In the genomic region with DNA sequence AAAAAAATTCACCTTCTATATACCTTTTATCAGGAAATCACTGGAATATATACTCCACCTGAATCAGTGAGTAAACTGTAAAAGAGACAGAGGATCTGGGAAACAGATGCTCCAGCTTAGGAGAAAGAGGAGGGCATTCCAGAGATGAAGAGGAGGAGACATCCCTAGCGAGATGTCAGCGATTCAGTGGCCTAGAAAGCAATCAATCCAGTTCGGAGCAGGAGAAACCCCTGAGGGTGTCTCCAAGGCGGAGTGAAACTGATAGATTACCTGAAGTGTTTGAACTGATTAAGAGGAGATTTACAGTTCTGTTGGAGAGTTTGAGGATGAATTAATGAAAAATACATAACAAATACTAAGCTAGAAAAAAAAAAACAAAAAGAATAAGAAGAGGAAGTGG, we compare ENCODE assay signal across 23 cellular contexts. TPM values are rescaled to one million over a fixed set of nuclear protein-coding genes. Genes with fewer than 3 reads are reported as not detected.
DNase-seq lines count a peak whose midpoint lies in the region; ATAC-seq, FAIRE-seq and TF ChIP-seq lines count a peak whose summit lies in the region.
"Had no signal": no experiment of that assay in that cellular context is flagged by ENCODE, and none has a peak within 500 bp of the region (broad histone marks: within the 10 kb centered on the region; RNA-seq: fewer than 3 reads in every experiment).

No MANE protein-coding gene starts in this region.

- H3K56ac ChIP-seq in IMR-90 (ENCODE audit: extremely low read depth, insufficient read depth, low read length) = no peak overlapping the region
- no peak overlapping the region for H3K56ac ChIP-seq in H1 (replicated peaks; ENCODE audit: insufficient read length, low read depth, low read length)

- H2AFZ ChIP-seq in IMR-90 (replicated peaks; ENCODE audit: low read length, poor library complexity) (no peak overlapping the region), H1 (ENCODE audit: low read length) (no peak overlapping the region), neuronal stem cell (ENCODE audit: low read length) (no peak overlapping the region)

- H3K9me1 ChIP-seq in IMR-90 (ENCODE audit: insufficient read depth, low read length) = no peaks in the 10 kb centered on the region

- H3K4ac ChIP-seq in IMR-90 (ENCODE audit: low read depth, low read length) (no peak overlapping the region), H1 (replicated peaks; ENCODE audit: insufficient read length, low read depth, low read length) (no peak overlapping the region), neuronal stem cell (ENCODE audit: low read length) (no peak overlapping the region)

- H3K36me3 ChIP-seq in IMR-90 (ENCODE audit: control insufficient read depth, insufficient read depth, low read length) (no peaks in the 10 kb centered on the region), H1 (ENCODE audit: control insufficient read depth in 2 of 4, insufficient read depth in 4 of 4, low read length in 3 of 4) (no peaks in the 10 kb centered on the region), neuronal stem cell (replicated peaks in 1 of 2; ENCODE audit: control insufficient read depth in 2 of 2, insufficient read depth in 2 of 2, low read length in 2 of 2) (peaks cover 0 to 3% of the 10 kb centered on the region in 2 donors), ascending aorta (no peaks in the 10 kb centered on the region)
- H3K36me3 ChIP-seq: pancreas, right atrium auricular region, upper lobe of right lung had no signal

- no peak for TF ChIP-seq POLR2A in IMR-90 (IDR thresholded peaks at IDR 0.05; ENCODE audit: low read depth, low read length)
- TF ChIP-seq POLR2A in H1 (IDR thresholded peaks at IDR 0.05; ENCODE audit: control extremely low read depth in 1 of 2, low read depth in 2 of 2, low read length in 2 of 2) = no peak

- no peak overlapping the region; the same call in 2 of the 3 replicates for H2BK15ac ChIP-seq in IMR-90 (ENCODE audit: low read depth, low read length)
- H2BK15ac ChIP-seq in H1 (ENCODE audit: low read length) = no peak overlapping the region
- H2BK15ac ChIP-seq in neuronal stem cell (ENCODE audit: low read length) = no peak overlapping the region

- H3K9ac ChIP-seq in IMR-90 (ENCODE audit: low read depth, low read length) = no peak overlapping the region
- no peak overlapping the region for H3K9ac ChIP-seq in H1 (replicated peaks in 1 of 4; ENCODE audit: extremely low read depth in 1 of 4, low read depth in 3 of 4, low read length in 3 of 4)
- no peak overlapping the region for H3K9ac ChIP-seq in neuronal stem cell (ENCODE audit: low read depth, low read length, poor library complexity)
- H3K9ac ChIP-seq: BLaER1 had no signal

- no peak overlapping the region for H3K4me3 Mint-ChIP-seq in activated T-cell treated with anti-CD3 and anti-CD28 coated beads, Interleukin-2, amount 50 U/mL, for 24 hours
- H3K4me3 Mint-ChIP-seq: activated CD8-positive, alpha-beta T cell treated with anti-CD3 and anti-CD28 coated beads for 36 hours; nephron had no signal

- TF ChIP-seq EP300 in H1 (IDR thresholded peaks at IDR 0.05; ENCODE audit: borderline replicate concordance in 1 of 2, low read depth in 2 of 2, low read length in 2 of 2) = no peak

- no peaks in the 10 kb centered on the region for H3K9me3 Mint-ChIP-seq in activated T-cell treated with anti-CD3 and anti-CD28 coated beads, Interleukin-2, amount 50 U/mL, for 24 hours
- H3K9me3 Mint-ChIP-seq: activated CD8-positive, alpha-beta T cell treated with anti-CD3 and anti-CD28 coated beads for 36 hours had no signal

- H2BK20ac ChIP-seq in IMR-90 (ENCODE audit: low read depth, low read length) (no peak overlapping the region), H1 (ENCODE audit: low read length) (no peak overlapping the region)

- TF ChIP-seq CTCF in IMR-90 (conservative IDR thresholded peaks at IDR 0.05; ENCODE audit: low read depth, low read length) (no peak), H1 (IDR thresholded peaks at IDR 0.05; ENCODE audit: control extremely low read depth in 1 of 3, insufficient read depth in 1 of 3, low read depth in 1 of 3, low read length in 3 of 3) (no peak), ascending aorta (IDR thresholded peaks at IDR 0.05) (no peak)

- peaks cover 19% of the 10 kb centered on the region for H3K36me3 Mint-ChIP-seq in activated T-cell treated with anti-CD3 and anti-CD28 coated beads, Interleukin-2, amount 50 U/mL, for 24 hours (ENCODE audit: low read depth)

- H3K4me3 ChIP-seq in IMR-90 (ENCODE audit: insufficient read depth, low read depth, low read length) (no peak overlapping the region), H1 (ENCODE audit: extremely low read depth in 1 of 4, insufficient read depth in 2 of 4, low read depth in 3 of 4, low read length in 4 of 4) (no peak overlapping the region), neuronal stem cell (ENCODE audit: low read length in 2 of 2) (no peak overlapping the region), ascending aorta (no peak overlapping the region)
- H3K4me3 ChIP-seq: BLaER1, pancreas, right atrium auricular region, smooth muscle cell, upper lobe of right lung had no signal

- intact Hi-C loops in IMR-90 (cut with micrococcal nuclease) = no loop called here
- intact Hi-C loops in ascending aorta (cut with DNase I) = no loop called here

- H2BK120ac ChIP-seq in IMR-90 (ENCODE audit: low read depth, low read length) = no peak overlapping the region
- no peak overlapping the region for H2BK120ac ChIP-seq in H1 (replicated peaks; ENCODE audit: low read depth, low read length)
- no peak overlapping the region for H2BK120ac ChIP-seq in neuronal stem cell (ENCODE audit: low read depth, low read length)

- no peak overlapping the region for H2BK12ac ChIP-seq in H1 (ENCODE audit: low read depth, low read length)
- H2BK12ac ChIP-seq in neuronal stem cell (ENCODE audit: low read length) = no peak overlapping the region

- H4K8ac ChIP-seq in IMR-90 (ENCODE audit: low read depth in 2 of 2, low read length in 2 of 2) (no peak overlapping the region), H1 (ENCODE audit: extremely low read depth, insufficient read depth, low read length) (no peak overlapping the region), neuronal stem cell (ENCODE audit: low read depth, low read length) (no peak overlapping the region)

- H3K27me3 ChIP-seq in IMR-90 (ENCODE audit: control insufficient read depth, insufficient read depth, low read length) (no peaks in the 10 kb centered on the region), H1 (replicated peaks in 1 of 4; ENCODE audit: control insufficient read depth in 3 of 4, extremely low read depth in 1 of 4, insufficient read depth in 3 of 4, low read length in 3 of 4) (no peaks in the 10 kb centered on the region), neuronal stem cell (ENCODE audit: control insufficient read depth in 3 of 3, insufficient read depth in 3 of 3, low read depth in 1 of 3, low read length in 3 of 3) (no peaks in the 10 kb centered on the region), ascending aorta (no peaks in the 10 kb centered on the region)
- H3K27me3 ChIP-seq: BLaER1, pancreas, right atrium auricular region, upper lobe of right lung had no signal

- H2AK5ac ChIP-seq in IMR-90 (ENCODE audit: low read depth, low read length) = peak overlapping the region; percentile 50; the same call in 1 of the 2 replicates
- H2AK5ac ChIP-seq in H1 (ENCODE audit: low read depth, low read length) = no peak overlapping the region
- H2AK5ac ChIP-seq in neuronal stem cell (ENCODE audit: low read depth, low read length) = no peak overlapping the region

- no peak for DNase-seq in activated T-cell treated with anti-CD3 and anti-CD28 coated beads, Interleukin-2, amount 50 U/mL, for 24 hours
- no peak for DNase-seq in activated T-cell treated with anti-CD3 and anti-CD28 coated beads, Interleukin-2, amount 50 U/mL, for 48 hours
- DNase-seq in IMR-90 (no peak), H1 (ENCODE audit: low read depth in 1 of 2, low spot score in 2 of 2) (no peak), retina (peak; percentile 15), HUDEP-2 (lab: John Stamatoyannopoulos, UW; ENCODE audit: unreplicated experiment in 76 of 76) (no peak), neuronal stem cell (ENCODE audit: low spot score) (no peak), ascending aorta (ENCODE audit: low spot score in 2 of 2) (no peak)
- DNase-seq: activated CD8-positive, alpha-beta T cell treated with anti-CD3 and anti-CD28 coated beads for 36 hours; amniotic stem cell; DND-41; effector CD8-positive, alpha-beta T cell; NCI-H1436 treated with DMSO at 0.1 percent for 48 hours; NCI-H524 treated with DMSO at 0.1 percent for 48 hours; pancreas; upper lobe of right lung had no signal

- no CpG with 5 or more reads among the region's 4 CpGs for WGBS in IMR-90 (ENCODE audit: extremely low coverage in 2 of 2, insufficient read length in 1 of 2), 2 experiments
- 82% methylated on average over 4 of the region's 4 CpGs; no CpG with 5 or more reads in 1 of the 2 experiments for WGBS in H1 (ENCODE audit: extremely low coverage in 1 of 2, insufficient coverage in 1 of 2, insufficient read length in 1 of 2, insufficient replicate concordance in 2 of 2, low coverage in 1 of 2, low lambda C conversion rate in 2 of 2, missing lambda C conversion rate in 1 of 2), 2 experiments
- no CpG with 5 or more reads among the region's 4 CpGs for WGBS in neuronal stem cell (ENCODE audit: extremely low coverage in 2 of 2, insufficient read length in 2 of 2, insufficient replicate concordance in 1 of 2), 2 donors

- H3K27ac ChIP-seq in IMR-90 (ENCODE audit: insufficient read depth, low read length) = no peak overlapping the region
- H3K27ac ChIP-seq in H1 (ENCODE audit: low read depth, low read length) = no peak overlapping the region
- H3K27ac ChIP-seq in neuronal stem cell (replicated peaks; ENCODE audit: low read length) = no peak overlapping the region
- H3K27ac ChIP-seq in ascending aorta = no peak overlapping the region
- H3K27ac ChIP-seq: BLaER1, epithelial cell of prostate, pancreas, right atrium auricular region, upper lobe of right lung had no signal

- H3K79me1 ChIP-seq in IMR-90 (ENCODE audit: low read depth in 1 of 2, low read length in 2 of 2) = no peaks in the 10 kb centered on the region; a peak in 1 of 4 replicates
- H3K79me1 ChIP-seq in H1 (ENCODE audit: low read depth, low read length) = no peaks in the 10 kb centered on the region
- H3K79me1 ChIP-seq in neuronal stem cell (ENCODE audit: low read depth, low read length) = no peaks in the 10 kb centered on the region

- peaks cover 2% of the 10 kb centered on the region for H3K4me1 ChIP-seq in IMR-90 (ENCODE audit: control insufficient read depth, insufficient read depth, low read length)
- H3K4me1 ChIP-seq in H1 (replicated peaks in 1 of 4; ENCODE audit: control insufficient read depth in 3 of 4, insufficient read depth in 4 of 4, low read length in 3 of 4) = 0 out of 7 replicates have a peak, but pooled peaks cover 0 to 4% (median 0%) of the 10 kb centered on the region in 4 experiments
- no peaks in the 10 kb centered on the region for H3K4me1 ChIP-seq in neuronal stem cell (ENCODE audit: control insufficient read depth in 2 of 2, insufficient read depth in 1 of 2, low read depth in 1 of 2, low read length in 2 of 2)
- H3K4me1 ChIP-seq in ascending aorta = peaks cover 4 to 15% of the 10 kb centered on the region in 2 donors

- peak overlapping the region; percentile 61 for H3K27ac Mint-ChIP-seq in activated T-cell treated with anti-CD3 and anti-CD28 coated beads, Interleukin-2, amount 50 U/mL, for 24 hours
- H3K27ac Mint-ChIP-seq: activated CD8-positive, alpha-beta T cell treated with anti-CD3 and anti-CD28 coated beads for 36 hours had no signal

- POLR2A ChIA-PET in IMR-90 (lab: Charles Lee; ENCODE audit: unreplicated experiment) = no interaction called here
- POLR2A ChIA-PET in H1 (lab: Charles Lee; ENCODE audit: partially characterized antibody) = interaction anchor here (1.8 kb wide), 1 partner anchor 24 kb away, joined by 5 read pairs; a partner anchor contains a TSS

- H3K23ac ChIP-seq in IMR-90 (ENCODE audit: low read depth, low read length) (no peak overlapping the region), H1 (ENCODE audit: insufficient read length) (peak overlapping the region; percentile 92), neuronal stem cell (ENCODE audit: low read depth, low read length, poor library complexity) (no peak overlapping the region)

- H3K9me3 ChIP-seq in IMR-90 (ENCODE audit: control insufficient read depth, insufficient read depth, low read length) (no peaks in the 10 kb centered on the region), H1 (ENCODE audit: insufficient read depth in 2 of 2, low read depth in 1 of 2, low read length in 1 of 2) (no peaks in the 10 kb centered on the region), neuronal stem cell (replicated peaks in 1 of 2; ENCODE audit: control insufficient read depth in 2 of 2, insufficient read depth in 1 of 2, low read depth in 1 of 2, low read length in 2 of 2) (no peaks in the 10 kb centered on the region), ascending aorta (no peaks in the 10 kb centered on the region)
- H3K9me3 ChIP-seq: BLaER1, pancreas, right atrium auricular region, upper lobe of right lung had no signal

- in situ Hi-C loops in IMR-90 (cut with MboI; ENCODE audit: low sequenced_read_pairs) = no loop called here

- no peaks in the 10 kb centered on the region for H3K23me2 ChIP-seq in H1 (ENCODE audit: low read depth, low read length)

- H2BK5ac ChIP-seq in IMR-90 (ENCODE audit: low read depth, low read length, poor library complexity, severe bottlenecking) (no peak overlapping the region), H1 (ENCODE audit: low read depth, low read length) (no peak overlapping the region), neuronal stem cell (ENCODE audit: low read length) (no peak overlapping the region)

- no peaks in the 10 kb centered on the region for H3K27me3 Mint-ChIP-seq in activated T-cell treated with anti-CD3 and anti-CD28 coated beads, Interleukin-2, amount 50 U/mL, for 24 hours
- H3K27me3 Mint-ChIP-seq: activated CD8-positive, alpha-beta T cell treated with anti-CD3 and anti-CD28 coated beads for 36 hours had no signal

- H4K91ac ChIP-seq in IMR-90 (ENCODE audit: insufficient read depth, low read depth, low read length) (no peak overlapping the region), H1 (replicated peaks; ENCODE audit: insufficient read length, low read length) (no peak overlapping the region), neuronal stem cell (ENCODE audit: low read depth, low read length, poor library complexity) (no peak overlapping the region)

- ATAC-seq in IMR-90 (ENCODE audit: low read depth) = no peak
- ATAC-seq: activated CD8-positive, alpha-beta T cell treated with anti-CD3 and anti-CD28 coated beads for 36 hours; pancreas; upper lobe of right lung had no signal

- no peak for TF ChIP-seq RAD21 in IMR-90 (IDR thresholded peaks at IDR 0.05; ENCODE audit: low read length)
- TF ChIP-seq RAD21 in H1 (IDR thresholded peaks at IDR 0.05 in 1 of 2, conservative IDR thresholded peaks at IDR 0.05 in 1 of 2; ENCODE audit: low read depth in 2 of 2, low read length in 2 of 2) = no peak

- H3K14ac ChIP-seq in IMR-90 (replicated peaks; ENCODE audit: low read depth, low read length) = no peak overlapping the region
- H3K14ac ChIP-seq in H1 (ENCODE audit: insufficient read length) = no peak overlapping the region
- H3K14ac ChIP-seq in neuronal stem cell (ENCODE audit: low read length) = no peak overlapping the region

- dilution Hi-C loops in IMR-90 (cut with HindIII; ENCODE audit: low sequenced_read_pairs, unreplicated experiment) = no loop called here

- H3K79me2 ChIP-seq in H1 (ENCODE audit: control insufficient read depth in 1 of 2, insufficient read depth in 2 of 2, low read length in 2 of 2) = no peaks in the 10 kb centered on the region

- CTCF ChIA-PET in IMR-90 (lab: Yijun Ruan, JAX) (no interaction called here), H1 (lab: Charles Lee; ENCODE audit: partially characterized antibody) (no interaction called here)

- H3K4me2 ChIP-seq in IMR-90 (ENCODE audit: low read depth, low read length) (no peak overlapping the region), H1 (ENCODE audit: insufficient read depth in 1 of 2, low read depth in 2 of 2, low read length in 2 of 2) (no peak overlapping the region), neuronal stem cell (ENCODE audit: insufficient read depth, low read length, poor library complexity, severe bottlenecking) (no peak overlapping the region)
- H3K4me2 ChIP-seq: BLaER1, smooth muscle cell had no signal

- peaks cover 4% of the 10 kb centered on the region; the same call in 1 of the 2 replicates for H4K20me1 ChIP-seq in IMR-90 (ENCODE audit: insufficient read depth, low read length)
- H4K20me1 ChIP-seq in H1 (replicated peaks in 1 of 2; ENCODE audit: control insufficient read depth in 1 of 2, insufficient read depth in 2 of 2, low read length in 2 of 2) = no peaks in the 10 kb centered on the region

- BruUV-seq in IMR-90 (replicated peaks; lab: Mats Ljungman, UMichigan) = no TSS peak

- no peak for FAIRE-seq in H1 (lab: Jason Lieb, UNC)
- FAIRE-seq: GM18507, islet of Langerhans, pancreas had no signal

- H2AK9ac ChIP-seq in IMR-90 (replicated peaks; ENCODE audit: low read depth, low read length, poor library complexity) = no peak overlapping the region

- H3K4me1 Mint-ChIP-seq in activated T-cell treated with anti-CD3 and anti-CD28 coated beads, Interleukin-2, amount 50 U/mL, for 24 hours (ENCODE audit: low read depth) = peaks cover 24% of the 10 kb centered on the region

- H4K5ac ChIP-seq in IMR-90 (ENCODE audit: low read depth, low read length) (no peak overlapping the region), H1 (ENCODE audit: insufficient read length, low read depth, low read length) (no peak overlapping the region)

- no peak overlapping the region for H3K18ac ChIP-seq in IMR-90 (ENCODE audit: low read depth, low read length)
- H3K18ac ChIP-seq in H1 (ENCODE audit: extremely low read depth, low read length) = no peak overlapping the region
- H3K18ac ChIP-seq in neuronal stem cell (ENCODE audit: low read length) = no peak overlapping the region

RNA-seq across cellular contexts. Expression of a gene that starts 24.5 kb away (rescaled TPM):
- 14.7 and 17.0 TPM in 2 replicates for total RNA-seq in IMR-90 (2012; rRNA removed)
- polyA plus RNA-seq in IMR-90 (2012; rRNA removed) = 3.9 and 4.8 TPM in 2 replicates
- 0.79 and 2.9 TPM in 2 replicates for polyA plus RNA-seq in IMR-90 (2012; cell fraction: cytosol; rRNA removed)
- 3.7 and 4.7 TPM in 2 replicates for polyA plus RNA-seq in IMR-90 (2012; cell fraction: nucleus; rRNA removed; ENCODE audit: low replicate concordance)
- total RNA-seq in H1 (2021; fragmentation: NEBNext Ultra II Directional; extraction: Animal tissue kit (Norgen Biotek cat#: 25700)) = 45.5 and 48.9 TPM in 2 replicates
- polyA plus RNA-seq in H1 (2011; rRNA removed) = 12.5 and 13.2 TPM in 2 replicates
- 12.7 TPM for polyA plus RNA-seq in H1 (2011; cell fraction: cytosol; rRNA removed)
- 28.6 TPM for polyA plus RNA-seq in H1 (2011; cell fraction: nucleus; rRNA removed)
- 12.5 to 15.8 TPM (median 12.7 TPM) in 4 replicates for polyA plus RNA-seq in H1 (2012, experiment 1 of 2)
- 7.8 TPM for polyA plus RNA-seq in H1 (2012, experiment 2 of 2)
- 8.5 TPM for polyA plus RNA-seq in H1 (2013, experiment 1 of 2)
- 7.6 TPM for polyA plus RNA-seq in H1 (2013, experiment 2 of 2)
- polyA minus RNA-seq in H1 (2011; rRNA and poly(A)+ RNA removed) = 64.5 and 70.8 TPM in 2 replicates
- polyA minus RNA-seq in H1 (2011; cell fraction: cytosol; rRNA and poly(A)+ RNA removed) = 34.3 TPM
- 75.0 TPM for polyA minus RNA-seq in H1 (2011; cell fraction: nucleus; rRNA and poly(A)+ RNA removed)
- polyA plus RNA-seq in neuronal stem cell (2013, experiment 1 of 2) = 7.1 TPM
- 8.5 TPM for polyA plus RNA-seq in neuronal stem cell (2013, experiment 2 of 2)
- 22.4 TPM for total RNA-seq in ascending aorta
